ENCODE assay signal across 1 cellular context in genomic region chr6:50966532-50966931, GRCh38.
A peak's percentile ranks its signal among the peaks of the same experiment; 100 is the strongest.
TF ChIP-seq lines count a peak whose summit lies in the region.

No MANE protein-coding gene starts in this region.

TF ChIP-seq in GM12878, 131 proteins besides CTCF, POLR2A, EP300 and RAD21 (continued from another document):
- TF ChIP-seq, protein P1, sequence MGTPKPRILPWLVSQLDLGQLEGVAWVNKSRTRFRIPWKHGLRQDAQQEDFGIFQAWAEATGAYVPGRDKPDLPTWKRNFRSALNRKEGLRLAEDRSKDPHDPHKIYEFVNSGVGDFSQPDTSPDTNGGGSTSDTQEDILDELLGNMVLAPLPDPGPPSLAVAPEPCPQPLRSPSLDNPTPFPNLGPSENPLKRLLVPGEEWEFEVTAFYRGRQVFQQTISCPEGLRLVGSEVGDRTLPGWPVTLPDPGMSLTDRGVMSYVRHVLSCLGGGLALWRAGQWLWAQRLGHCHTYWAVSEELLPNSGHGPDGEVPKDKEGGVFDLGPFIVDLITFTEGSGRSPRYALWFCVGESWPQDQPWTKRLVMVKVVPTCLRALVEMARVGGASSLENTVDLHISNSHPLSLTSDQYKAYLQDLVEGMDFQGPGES (IDR thresholded peaks at IDR 0.05) = no peak
- TF ChIP-seq YY1 (IDR thresholded peaks at IDR 0.05; ENCODE audit: low read depth, low read length) (no peak), NBN (IDR thresholded peaks at IDR 0.05) (0 out of 2 replicates have a peak, but pooled peaks have one; percentile 43), MTA2 (IDR thresholded peaks at IDR 0.05; ENCODE audit: low read depth) (no peak), RCOR1 (conservative IDR thresholded peaks at IDR 0.05; ENCODE audit: low read depth, low read length) (no peak), SPI1 (IDR thresholded peaks at IDR 0.05; ENCODE audit: borderline replicate concordance, insufficient read depth, low read depth, low read length) (peak; percentile 93), HCFC1 (IDR thresholded peaks at IDR 0.05; ENCODE audit: low read length) (no peak), BACH1 (IDR thresholded peaks at IDR 0.05; ENCODE audit: borderline replicate concordance) (no peak; the same call in 1 of the 2 replicates), POU2F2 (IDR thresholded peaks at IDR 0.05; ENCODE audit: borderline replicate concordance, low read depth, low read length) (peak; percentile 83; the same call in 1 of the 3 replicates), TCF12 (IDR thresholded peaks at IDR 0.05; ENCODE audit: low read depth, low read length) (no peak), JUNB (IDR thresholded peaks at IDR 0.05) (no peak), POLR2AphosphoS2 (IDR thresholded peaks at IDR 0.05; ENCODE audit: low read depth, low read length) (no peak), SUZ12 (IDR thresholded peaks at IDR 0.05; ENCODE audit: unreplicated experiment) (no peak), CREM (IDR thresholded peaks at IDR 0.05; ENCODE audit: low read depth) (0 out of 2 replicates have a peak, but pooled peaks have one; percentile 18), NR2F1 (conservative IDR thresholded peaks at IDR 0.05) (no peak), RFX5 (IDR thresholded peaks at IDR 0.05; ENCODE audit: low read depth, low read length) (no peak), FOXK2 (IDR thresholded peaks at IDR 0.05) (no peak), ATF7 (IDR thresholded peaks at IDR 0.05; ENCODE audit: low read depth) (peak; percentile 19; the same call in 1 of the 2 replicates), ZBTB33 (IDR thresholded peaks at IDR 0.05) (no peak), RUNX3 (IDR thresholded peaks at IDR 0.05; ENCODE audit: low read length) (no peak), ESRRA (IDR thresholded peaks at IDR 0.05; ENCODE audit: low read length) (no peak), JUND (IDR thresholded peaks at IDR 0.05; ENCODE audit: low read depth, low read length) (no peak), TCF7 (IDR thresholded peaks at IDR 0.05; ENCODE audit: borderline replicate concordance) (no peak), ETV6 (conservative IDR thresholded peaks at IDR 0.05 in 1 of 2, IDR thresholded peaks at IDR 0.05 in 1 of 2; ENCODE audit: borderline replicate concordance in 1 of 2, low read depth in 1 of 2) (no peak), GATAD2B (conservative IDR thresholded peaks at IDR 0.05; ENCODE audit: low read depth) (no peak)
- TF ChIP-seq, protein P2, sequence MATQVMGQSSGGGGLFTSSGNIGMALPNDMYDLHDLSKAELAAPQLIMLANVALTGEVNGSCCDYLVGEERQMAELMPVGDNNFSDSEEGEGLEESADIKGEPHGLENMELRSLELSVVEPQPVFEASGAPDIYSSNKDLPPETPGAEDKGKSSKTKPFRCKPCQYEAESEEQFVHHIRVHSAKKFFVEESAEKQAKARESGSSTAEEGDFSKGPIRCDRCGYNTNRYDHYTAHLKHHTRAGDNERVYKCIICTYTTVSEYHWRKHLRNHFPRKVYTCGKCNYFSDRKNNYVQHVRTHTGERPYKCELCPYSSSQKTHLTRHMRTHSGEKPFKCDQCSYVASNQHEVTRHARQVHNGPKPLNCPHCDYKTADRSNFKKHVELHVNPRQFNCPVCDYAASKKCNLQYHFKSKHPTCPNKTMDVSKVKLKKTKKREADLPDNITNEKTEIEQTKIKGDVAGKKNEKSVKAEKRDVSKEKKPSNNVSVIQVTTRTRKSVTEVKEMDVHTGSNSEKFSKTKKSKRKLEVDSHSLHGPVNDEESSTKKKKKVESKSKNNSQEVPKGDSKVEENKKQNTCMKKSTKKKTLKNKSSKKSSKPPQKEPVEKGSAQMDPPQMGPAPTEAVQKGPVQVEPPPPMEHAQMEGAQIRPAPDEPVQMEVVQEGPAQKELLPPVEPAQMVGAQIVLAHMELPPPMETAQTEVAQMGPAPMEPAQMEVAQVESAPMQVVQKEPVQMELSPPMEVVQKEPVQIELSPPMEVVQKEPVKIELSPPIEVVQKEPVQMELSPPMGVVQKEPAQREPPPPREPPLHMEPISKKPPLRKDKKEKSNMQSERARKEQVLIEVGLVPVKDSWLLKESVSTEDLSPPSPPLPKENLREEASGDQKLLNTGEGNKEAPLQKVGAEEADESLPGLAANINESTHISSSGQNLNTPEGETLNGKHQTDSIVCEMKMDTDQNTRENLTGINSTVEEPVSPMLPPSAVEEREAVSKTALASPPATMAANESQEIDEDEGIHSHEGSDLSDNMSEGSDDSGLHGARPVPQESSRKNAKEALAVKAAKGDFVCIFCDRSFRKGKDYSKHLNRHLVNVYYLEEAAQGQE (IDR thresholded peaks at IDR 0.05; ENCODE audit: low read depth, low read length) = no peak
- TF ChIP-seq, protein P3, sequence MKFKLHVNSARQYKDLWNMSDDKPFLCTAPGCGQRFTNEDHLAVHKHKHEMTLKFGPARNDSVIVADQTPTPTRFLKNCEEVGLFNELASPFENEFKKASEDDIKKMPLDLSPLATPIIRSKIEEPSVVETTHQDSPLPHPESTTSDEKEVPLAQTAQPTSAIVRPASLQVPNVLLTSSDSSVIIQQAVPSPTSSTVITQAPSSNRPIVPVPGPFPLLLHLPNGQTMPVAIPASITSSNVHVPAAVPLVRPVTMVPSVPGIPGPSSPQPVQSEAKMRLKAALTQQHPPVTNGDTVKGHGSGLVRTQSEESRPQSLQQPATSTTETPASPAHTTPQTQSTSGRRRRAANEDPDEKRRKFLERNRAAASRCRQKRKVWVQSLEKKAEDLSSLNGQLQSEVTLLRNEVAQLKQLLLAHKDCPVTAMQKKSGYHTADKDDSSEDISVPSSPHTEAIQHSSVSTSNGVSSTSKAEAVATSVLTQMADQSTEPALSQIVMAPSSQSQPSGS (IDR thresholded peaks at IDR 0.05; ENCODE audit: low read length) = no peak
- TF ChIP-seq, protein P4, sequence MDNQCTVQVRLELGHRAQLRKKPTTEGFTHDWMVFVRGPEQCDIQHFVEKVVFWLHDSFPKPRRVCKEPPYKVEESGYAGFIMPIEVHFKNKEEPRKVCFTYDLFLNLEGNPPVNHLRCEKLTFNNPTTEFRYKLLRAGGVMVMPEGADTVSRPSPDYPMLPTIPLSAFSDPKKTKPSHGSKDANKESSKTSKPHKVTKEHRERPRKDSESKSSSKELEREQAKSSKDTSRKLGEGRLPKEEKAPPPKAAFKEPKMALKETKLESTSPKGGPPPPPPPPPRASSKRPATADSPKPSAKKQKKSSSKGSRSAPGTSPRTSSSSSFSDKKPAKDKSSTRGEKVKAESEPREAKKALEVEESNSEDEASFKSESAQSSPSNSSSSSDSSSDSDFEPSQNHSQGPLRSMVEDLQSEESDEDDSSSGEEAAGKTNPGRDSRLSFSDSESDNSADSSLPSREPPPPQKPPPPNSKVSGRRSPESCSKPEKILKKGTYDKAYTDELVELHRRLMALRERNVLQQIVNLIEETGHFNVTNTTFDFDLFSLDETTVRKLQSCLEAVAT (IDR thresholded peaks at IDR 0.05) = no peak
